In genomic region chr15:69557340-69558137, GRCh38 we compare ENCODE assay signal across 9 cellular contexts.
DNase-seq lines count a peak whose midpoint lies in the region; ATAC-seq and TF ChIP-seq lines count a peak whose summit lies in the region.
"Had no signal": no experiment of that assay in that cellular context is flagged by ENCODE, and none has a peak within 500 bp of the region (broad histone marks: within the 10 kb centered on the region; RNA-seq: fewer than 3 reads in every experiment).

No MANE protein-coding gene starts in this region.

- peak overlapping the region; percentile 67 for H3K27ac Mint-ChIP-seq in type B pancreatic cell
- H3K27ac Mint-ChIP-seq in glutamatergic neuron (ENCODE audit: unreplicated experiment): no peak overlapping the region
- H3K27ac Mint-ChIP-seq: CD8-positive, alpha-beta T cell had no signal

- H3K36me3 Mint-ChIP-seq in type B pancreatic cell (no peaks in the 10 kb centered on the region), glutamatergic neuron (ENCODE audit: unreplicated experiment) (no peaks in the 10 kb centered on the region)
- H3K36me3 Mint-ChIP-seq: CD8-positive, alpha-beta T cell had no signal

- H3K4me3 Mint-ChIP-seq in type B pancreatic cell: peak overlapping the region; percentile 39
- H3K4me3 Mint-ChIP-seq in glutamatergic neuron (ENCODE audit: unreplicated experiment): no peak overlapping the region
- H3K4me3 Mint-ChIP-seq: CD8-positive, alpha-beta T cell had no signal

- H3K9me3 Mint-ChIP-seq in type B pancreatic cell (no peaks in the 10 kb centered on the region), glutamatergic neuron (ENCODE audit: unreplicated experiment) (peaks cover 2% of the 10 kb centered on the region)
- H3K9me3 Mint-ChIP-seq: CD8-positive, alpha-beta T cell had no signal

- no peak for ATAC-seq in GM21390 (IDR thresholded peaks at IDR 0.05; ENCODE audit: unreplicated experiment)
- ATAC-seq: CD8-positive, alpha-beta T cell had no signal

- no peak for TF ChIP-seq CTCF in type B pancreatic cell (conservative IDR thresholded peaks at IDR 0.05)
- TF ChIP-seq CTCF in glutamatergic neuron (IDR thresholded peaks at IDR 0.05; ENCODE audit: partially characterized antibody, unreplicated experiment): no peak

- H3K4me1 Mint-ChIP-seq in type B pancreatic cell (ENCODE audit: unreplicated experiment): peaks cover 37% of the 10 kb centered on the region
- H3K4me1 Mint-ChIP-seq in glutamatergic neuron (ENCODE audit: low read depth, unreplicated experiment): peaks cover 25% of the 10 kb centered on the region

- DNase-seq in NCI-H524 (lab: John Stamatoyannopoulos, UW) (peak; percentile 31 to 69), NCI-H524 treated with DMSO at 0.1 percent for 48 hours (lab: John Stamatoyannopoulos, UW) (no peak), SK-MEL-5 (ENCODE audit: low read depth, low spot score) (peak; percentile 6), glomerular visceral epithelial cell (ENCODE audit: extremely low spot score) (peak; percentile 93), type B pancreatic cell (ENCODE audit: extremely low spot score, unreplicated experiment) (no peak), SHP77 treated with DMSO at 0.1 percent for 48 hours (lab: John Stamatoyannopoulos, UW) (no peak), glutamatergic neuron (no peak)
- DNase-seq: CD8-positive, alpha-beta T cell had no signal

- peaks cover 3% of the 10 kb centered on the region for H3K27me3 Mint-ChIP-seq in type B pancreatic cell
- no peaks in the 10 kb centered on the region for H3K27me3 Mint-ChIP-seq in glutamatergic neuron (ENCODE audit: unreplicated experiment)

- in situ Hi-C loops in SK-MEL-5 (cut with HindIII; ENCODE audit: low pct_unique_long_range_greater_than_20kb, low sequenced_read_pairs): no loop called here

Comparison
In these comparisons a context has a peak if more than half of its experiments do, and no peak if none do; other contexts are left out.
1. DNase-seq: peak in NCI-H524 (2 of 2), SK-MEL-5 (single experiment) and glomerular visceral epithelial cell (single experiment); none in NCI-H524 treated with DMSO at 0.1 percent for 48 hours (single experiment), type B pancreatic cell (single experiment), SHP77 treated with DMSO at 0.1 percent for 48 hours (single experiment) and glutamatergic neuron (single experiment).